ENCODE assay signal across 10 cellular contexts in genomic region chr3:170033489-170033888, GRCh38. TPM values are rescaled to one million over a fixed set of nuclear protein-coding genes. Genes with fewer than 3 reads are reported as not detected.
DNase-seq lines count a peak whose midpoint lies in the region; ATAC-seq lines count a peak whose summit lies in the region.
"Had no signal": no experiment of that assay in that cellular context is flagged by ENCODE, and none has a peak within 500 bp of the region (broad histone marks: within the 10 kb centered on the region; RNA-seq: fewer than 3 reads in every experiment).

No MANE protein-coding gene starts in this region.

- H3K36me3 ChIP-seq in KOPT-K1 (ENCODE audit: insufficient read depth, low read length): no peaks in the 10 kb centered on the region
- H3K36me3 ChIP-seq: lower lobe of right lung, thoracic aorta had no signal

- peaks cover 33% of the 10 kb centered on the region for H3K4me1 Mint-ChIP-seq in T-helper 2 cell treated with Interferon-gamma antibody and Interleukin-4, amounts not matched to agents 5 μg/mL and 100 μg/mL, for 36 hours (ENCODE audit: low read depth)

- peak overlapping the region; percentile 52 for H3K4me3 Mint-ChIP-seq in T-helper 2 cell treated with Interferon-gamma antibody and Interleukin-4, amounts not matched to agents 5 μg/mL and 100 μg/mL, for 36 hours

- peak; percentile 20 for DNase-seq in T-helper 2 cell treated with Interferon-gamma antibody and Interleukin-4, amounts not matched to agents 5 μg/mL and 100 μg/mL, for 36 hours (ENCODE audit: low spot score)
- peak; percentile 20 for DNase-seq in activated effector memory CD4-positive, alpha-beta T cell treated with Interleukin-2 at 50 U/mL for 16 hours
- peak; percentile 8 for DNase-seq in stimulated activated CD4-positive, alpha-beta T cell treated with anti-CD3 and anti-CD28 coated beads, Interleukin-2, amount 100 ng/mL, for 4 hours (ENCODE audit: low read depth)
- no peak for DNase-seq in mucosa of gallbladder (ENCODE audit: low spot score)
- DNase-seq in NCI-H128 (lab: John Stamatoyannopoulos, UW; ENCODE audit: unreplicated experiment): no peak
- no peak for DNase-seq in HT-29 (ENCODE audit: low spot score)
- DNase-seq: lower lobe of right lung had no signal

- H3K27me3 Mint-ChIP-seq in T-helper 2 cell treated with Interferon-gamma antibody and Interleukin-4, amounts not matched to agents 5 μg/mL and 100 μg/mL, for 36 hours (ENCODE audit: low read depth): no peaks in the 10 kb centered on the region

- H3K9me3 ChIP-seq in KOPT-K1 (ENCODE audit: insufficient read depth, low read length, poor library complexity, severe bottlenecking): no peaks in the 10 kb centered on the region
- H3K9me3 ChIP-seq: lower lobe of right lung, thoracic aorta had no signal

- H3K9me3 Mint-ChIP-seq in T-helper 2 cell treated with Interferon-gamma antibody and Interleukin-4, amounts not matched to agents 5 μg/mL and 100 μg/mL, for 36 hours: peaks cover 5% of the 10 kb centered on the region

- H3K36me3 Mint-ChIP-seq in T-helper 2 cell treated with Interferon-gamma antibody and Interleukin-4, amounts not matched to agents 5 μg/mL and 100 μg/mL, for 36 hours (ENCODE audit: low read depth): peaks cover 5% of the 10 kb centered on the region

- ATAC-seq in GM18517 (IDR thresholded peaks at IDR 0.05; ENCODE audit: unreplicated experiment): no peak
- ATAC-seq: lower lobe of right lung had no signal

- H3K27ac ChIP-seq in KOPT-K1 (ENCODE audit: low read depth, low read length, poor library complexity, severe bottlenecking): peak overlapping the region; percentile 72
- H3K27ac ChIP-seq: lower lobe of right lung, thoracic aorta had no signal

- peak overlapping the region; percentile 43 for H3K27ac Mint-ChIP-seq in T-helper 2 cell treated with Interferon-gamma antibody and Interleukin-4, amounts not matched to agents 5 μg/mL and 100 μg/mL, for 36 hours

RNA-seq across cellular contexts. Expression of gene GPR160, which starts 4.3 kb away (rescaled TPM):
- total RNA-seq in mucosa of gallbladder: 36.3 TPM
- 21.2 and 32.1 TPM in 2 replicates for total RNA-seq in HT-29 (2014; rRNA removed; shearing (Covaris generic))

Comparison
In these comparisons a context has a peak if more than half of its experiments do, and no peak if none do; other contexts are left out.
1. DNase-seq: peak in T-helper 2 cell treated with Interferon-gamma antibody and Interleukin-4, amounts not matched to agents 5 μg/mL and 100 μg/mL, for 36 hours (single experiment), activated effector memory CD4-positive, alpha-beta T cell treated with Interleukin-2 at 50 U/mL for 16 hours (single experiment) and stimulated activated CD4-positive, alpha-beta T cell treated with anti-CD3 and anti-CD28 coated beads, Interleukin-2, amount 100 ng/mL, for 4 hours (single experiment); none in mucosa of gallbladder (single experiment), NCI-H128 (single experiment) and HT-29 (single experiment).